26 cellular contexts compared by ENCODE assay signal in genomic region chr7:111031916-111032315, GRCh38.
"Had no signal": no experiment of that assay in that cellular context is flagged by ENCODE, and none has a peak within 500 bp of the region (broad histone marks: within the 10 kb centered on the region; RNA-seq: fewer than 3 reads in every experiment).

No MANE protein-coding gene starts in this region.

- ATAC-seq: natural killer cell; psoas muscle; right cardiac atrium; right lobe of liver; stimulated activated effector memory CD8-positive, alpha-beta T cell treated with anti-CD3 and anti-CD28 coated beads, Interleukin-12 subunit alpha, Interleukin-12 subunit beta, amount 100 ng/mL, for 72 hours; stimulated activated naive B cell treated with anti-CD40 and anti-IgM and Interleukin-4, amounts not matched to agents 10 μg/mL and 1 μg/mL and 100 μg/mL, for 72 hours; upper lobe of right lung had no signal

- H3K4me1 Mint-ChIP-seq: natural killer cell had no signal

- DNase-seq: natural killer cell; occipital lobe; ovary; posterior cingulate gyrus; psoas muscle; right cardiac atrium; right lobe of liver; sigmoid colon; small intestine; stimulated activated CD4-positive, alpha-beta T cell treated with anti-CD3 and anti-CD28 coated beads, Interleukin-15, amount 100 ng/mL, for 24 hours; stimulated activated CD4-positive, alpha-beta T cell treated with anti-CD3 and anti-CD28 coated beads, Interleukin-2, amount 100 ng/mL, for 24 hours; stimulated activated CD4-positive, alpha-beta T cell treated with anti-CD3 and anti-CD28 coated beads, Interleukin-2, amount 100 ng/mL, for 48 hours; stimulated activated CD4-positive, alpha-beta T cell treated with anti-CD3 and anti-CD28 coated beads, Interleukin-4, amount 100 ng/mL, for 24 hours; stimulated activated naive B cell treated with anti-CD40 and anti-IgM and Interleukin-4, amounts not matched to agents 10 μg/mL and 1 μg/mL and 100 μg/mL, for 72 hours; stimulated activated naive CD4-positive, alpha-beta T cell treated with Interleukin-2 at 50 U/mL for 16 hours; stomach; tibial artery; transverse colon; upper lobe of right lung; uterus had no signal

- H3K27ac Mint-ChIP-seq: natural killer cell; nephron; neural progenitor cell; progenitor cell of endocrine pancreas; stimulated activated effector memory CD8-positive, alpha-beta T cell treated with anti-CD3 and anti-CD28 coated beads, Interleukin-12 subunit alpha, Interleukin-12 subunit beta, amount 100 ng/mL, for 72 hours; stimulated activated naive B cell treated with anti-CD40 and anti-IgM and Interleukin-4, amounts not matched to agents 10 μg/mL and 1 μg/mL and 100 μg/mL, for 72 hours; type B pancreatic cell had no signal

- H3K27me3 Mint-ChIP-seq: progenitor cell of endocrine pancreas; stimulated activated naive B cell treated with anti-CD40 and anti-IgM and Interleukin-4, amounts not matched to agents 10 μg/mL and 1 μg/mL and 100 μg/mL, for 72 hours; stimulated activated naive CD8-positive, alpha-beta T cell treated with anti-CD3 and anti-CD28 coated beads, Interleukin-15, Interleukin-2, amounts not matched to agents 100 ng/mL and 50 ng/mL, for 24 hours; type B pancreatic cell had no signal

- H3K36me3 Mint-ChIP-seq: natural killer cell; neural progenitor cell; stimulated activated naive B cell treated with anti-CD40 and anti-IgM and Interleukin-4, amounts not matched to agents 10 μg/mL and 1 μg/mL and 100 μg/mL, for 72 hours; type B pancreatic cell had no signal

- H3K4me3 Mint-ChIP-seq: natural killer cell; nephron; neural progenitor cell; stimulated activated effector memory CD8-positive, alpha-beta T cell treated with anti-CD3 and anti-CD28 coated beads, Interleukin-12 subunit alpha, Interleukin-12 subunit beta, amount 100 ng/mL, for 72 hours; stimulated activated naive B cell treated with anti-CD40 and anti-IgM and Interleukin-4, amounts not matched to agents 10 μg/mL and 1 μg/mL and 100 μg/mL, for 72 hours; stimulated activated naive CD8-positive, alpha-beta T cell treated with anti-CD3 and anti-CD28 coated beads, Interleukin-15, Interleukin-2, amounts not matched to agents 100 ng/mL and 50 ng/mL, for 24 hours; type B pancreatic cell had no signal

- H3K9me3 Mint-ChIP-seq: natural killer cell; nephron; neural progenitor cell; stimulated activated effector memory CD8-positive, alpha-beta T cell treated with anti-CD3 and anti-CD28 coated beads, Interleukin-12 subunit alpha, Interleukin-12 subunit beta, amount 100 ng/mL, for 72 hours; stimulated activated naive B cell treated with anti-CD40 and anti-IgM and Interleukin-4, amounts not matched to agents 10 μg/mL and 1 μg/mL and 100 μg/mL, for 72 hours; stimulated activated naive CD8-positive, alpha-beta T cell treated with anti-CD3 and anti-CD28 coated beads, Interleukin-15, Interleukin-2, amounts not matched to agents 100 ng/mL and 50 ng/mL, for 24 hours; type B pancreatic cell had no signal
